24 cellular contexts compared by ENCODE assay signal in genomic region chr2:159034728-159035127, GRCh38.
A peak's percentile ranks its signal among the peaks of the same experiment; 100 is the strongest.
DNase-seq lines count a peak whose midpoint lies in the region; ATAC-seq and TF ChIP-seq lines count a peak whose summit lies in the region.
"Had no signal": no experiment of that assay in that cellular context is flagged by ENCODE, and none has a peak within 500 bp of the region (broad histone marks: within the 10 kb centered on the region; RNA-seq: fewer than 3 reads in every experiment).

No MANE protein-coding gene starts in this region.

- DNase-seq in DMS79 (lab: John Stamatoyannopoulos, UW) (peak; percentile 25), DMS79 treated with DMSO at 0.1 percent for 48 hours (lab: John Stamatoyannopoulos, UW) (no peak), HAP-1 (ENCODE audit: low spot score in 2 of 2) (peak; percentile 21 to 33), nephron progenitor cell (no peak), NK-92 (lab: John Stamatoyannopoulos, UW; ENCODE audit: unreplicated experiment) (no peak), SK-N-DZ (ENCODE audit: low spot score) (no peak)
- no peak for DNase-seq in stimulated activated naive CD8-positive, alpha-beta T cell treated with anti-CD3 and anti-CD28 coated beads, Interleukin-15, Interleukin-2, amounts not matched to agents 100 U/mL and 50 U/mL, for 24 hours
- DNase-seq: activated CD4-positive, alpha-beta memory T cell treated with anti-CD3 and anti-CD28 coated beads, Interleukin-2, amount 10 ng/mL, durations not matched to agents 7 days and 5 days; activated effector memory CD4-positive, alpha-beta T cell treated with anti-CD3 and anti-CD28 coated beads, Interleukin-2, amount 50 U/mL, for 16 hours; activated naive CD8-positive, alpha-beta T cell treated with anti-CD3 and anti-CD28 coated beads, Interleukin-2, amount 10 ng/mL, durations not matched to agents 7 days and 5 days; CD8-positive, alpha-beta T cell; cerebellar nuclear complex; DND-41; H9; heart left ventricle; NCI-H1694 treated with DMSO at 0.1 percent for 48 hours; NCI-H226; posterior cingulate gyrus had no signal

- peaks cover 41% of the 10 kb centered on the region for H3K9me3 Mint-ChIP-seq in nephron progenitor cell
- H3K9me3 Mint-ChIP-seq: activated CD4-positive, alpha-beta memory T cell treated with anti-CD3 and anti-CD28 coated beads, Interleukin-2, amount 10 ng/mL, durations not matched to agents 7 days and 5 days; natural killer cell treated with Interleukin-12 subunit alpha and Interleukin-12 subunit beta and Interleukin-15 and Interleukin-18, amount 100 ng/mL, for 72 hours had no signal

- peak overlapping the region; percentile 92 for H3K27ac Mint-ChIP-seq in nephron progenitor cell
- H3K27ac Mint-ChIP-seq: activated CD4-positive, alpha-beta memory T cell treated with anti-CD3 and anti-CD28 coated beads, Interleukin-2, amount 10 ng/mL, durations not matched to agents 7 days and 5 days; activated naive CD8-positive, alpha-beta T cell treated with anti-CD3 and anti-CD28 coated beads, Interleukin-2, amount 10 ng/mL, durations not matched to agents 7 days and 5 days; CD8-positive, alpha-beta T cell; natural killer cell treated with Interleukin-12 subunit alpha and Interleukin-12 subunit beta and Interleukin-15 and Interleukin-18, amount 100 ng/mL, for 72 hours had no signal

- H3K4me1 ChIP-seq in HAP-1, result no peaks in the 10 kb centered on the region

- peaks cover 2% of the 10 kb centered on the region for H3K27me3 Mint-ChIP-seq in nephron progenitor cell (ENCODE audit: low read depth, poor library complexity)

- H3K27ac ChIP-seq in cingulate gyrus (ENCODE audit: low read depth, low read length), result peak overlapping the region; percentile 83
- H3K27ac ChIP-seq: 22Rv1, HL-60 had no signal

- H3K9me3 ChIP-seq in HAP-1, result peaks cover 4% of the 10 kb centered on the region; the same call in 1 of the 2 replicates

- peaks cover 68% of the 10 kb centered on the region for H3K4me1 Mint-ChIP-seq in nephron progenitor cell
- H3K4me1 Mint-ChIP-seq: activated CD4-positive, alpha-beta memory T cell treated with anti-CD3 and anti-CD28 coated beads, Interleukin-2, amount 10 ng/mL, durations not matched to agents 7 days and 5 days had no signal

- no peaks in the 10 kb centered on the region; the same call in 1 of the 2 replicates for H3K27me3 ChIP-seq in HAP-1 (ENCODE audit: low read depth)
- H3K27me3 ChIP-seq: heart left ventricle had no signal

- H3K4me3 ChIP-seq in HAP-1, result no peak overlapping the region
- H3K4me3 ChIP-seq: heart left ventricle had no signal

- no peaks in the 10 kb centered on the region for H3K36me3 ChIP-seq in HAP-1 (replicated peaks)
- H3K36me3 ChIP-seq: heart left ventricle had no signal

- H3K36me3 Mint-ChIP-seq in nephron progenitor cell (ENCODE audit: low read depth), result peaks cover 62% of the 10 kb centered on the region
- H3K36me3 Mint-ChIP-seq: activated naive CD8-positive, alpha-beta T cell treated with anti-CD3 and anti-CD28 coated beads, Interleukin-2, amount 10 ng/mL, durations not matched to agents 7 days and 5 days; CD8-positive, alpha-beta T cell had no signal

- in situ Hi-C loops in HAP-1 (cut with MboI; ENCODE audit: low sequenced_read_pairs), result no loop called here

- peak overlapping the region; percentile 18 for H3K4me3 Mint-ChIP-seq in nephron progenitor cell
- H3K4me3 Mint-ChIP-seq: activated CD4-positive, alpha-beta memory T cell treated with anti-CD3 and anti-CD28 coated beads, Interleukin-2, amount 10 ng/mL, durations not matched to agents 7 days and 5 days; activated naive CD8-positive, alpha-beta T cell treated with anti-CD3 and anti-CD28 coated beads, Interleukin-2, amount 10 ng/mL, durations not matched to agents 7 days and 5 days; CD8-positive, alpha-beta T cell; H9; natural killer cell treated with Interleukin-12 subunit alpha and Interleukin-12 subunit beta and Interleukin-15 and Interleukin-18, amount 100 ng/mL, for 72 hours had no signal

- no peak for TF ChIP-seq CTCF in nephron progenitor cell (IDR thresholded peaks at IDR 0.05)

- ATAC-seq in stimulated activated naive CD8-positive, alpha-beta T cell treated with anti-CD3 and anti-CD28 coated beads, Interleukin-15, Interleukin-2, amounts not matched to agents 100 U/mL and 50 U/mL, for 24 hours, result no peak
- ATAC-seq: activated CD4-positive, CD25-positive, alpha-beta regulatory T cell treated with anti-CD3 and anti-CD28 coated beads, Interleukin-2, amount 50 U/mL, for 24 hours; CD8-positive, alpha-beta T cell; heart left ventricle; left lobe of liver had no signal

Comparison
In these comparisons a context has a peak if more than half of its experiments do, and no peak if none do; other contexts are left out.
1. DNase-seq: peak in DMS79 (single experiment) and HAP-1 (2 of 2); none in DMS79 treated with DMSO at 0.1 percent for 48 hours (single experiment), nephron progenitor cell (single experiment), stimulated activated naive CD8-positive, alpha-beta T cell treated with anti-CD3 and anti-CD28 coated beads, Interleukin-15, Interleukin-2, amounts not matched to agents 100 U/mL and 50 U/mL, for 24 hours (single experiment), NK-92 (single experiment) and SK-N-DZ (single experiment).